Comparison of ENCODE assay signal across 12 cellular contexts in genomic region chr6:82738773-82739172, GRCh38.
"Had no signal": no experiment of that assay in that cellular context is flagged by ENCODE, and none has a peak within 500 bp of the region (broad histone marks: within the 10 kb centered on the region; RNA-seq: fewer than 3 reads in every experiment).

No MANE protein-coding gene starts in this region.

- ATAC-seq: activated CD4-positive, alpha-beta T cell treated with anti-CD3 and anti-CD28 coated beads for 36 hours; activated CD8-positive, alpha-beta T cell treated with anti-CD3 and anti-CD28 coated beads for 36 hours; gastrocnemius medialis; heart right ventricle had no signal

- H3K4me1 Mint-ChIP-seq: activated CD4-positive, alpha-beta T cell treated with anti-CD3 and anti-CD28 coated beads for 36 hours; activated naive CD8-positive, alpha-beta T cell treated with anti-CD3 and anti-CD28 coated beads, Interleukin-2, amount 10 ng/mL, durations not matched to agents 7 days and 5 days had no signal

- H3K4me3 Mint-ChIP-seq: activated CD4-positive, alpha-beta T cell treated with anti-CD3 and anti-CD28 coated beads for 36 hours; activated CD8-positive, alpha-beta T cell treated with anti-CD3 and anti-CD28 coated beads for 36 hours; activated naive CD8-positive, alpha-beta T cell treated with anti-CD3 and anti-CD28 coated beads, Interleukin-2, amount 10 ng/mL, durations not matched to agents 7 days and 5 days had no signal

- H3K9me3 ChIP-seq: gastrocnemius medialis, heart right ventricle, right atrium auricular region, stomach, thoracic aorta had no signal

- DNase-seq: activated CD4-positive, alpha-beta T cell treated with anti-CD3 and anti-CD28 coated beads for 36 hours; activated CD8-positive, alpha-beta memory T cell treated with anti-CD3 and anti-CD28 coated beads, Interleukin-2, amount 50 U/mL, for 48 hours; activated CD8-positive, alpha-beta T cell treated with anti-CD3 and anti-CD28 coated beads for 36 hours; activated naive CD8-positive, alpha-beta T cell treated with anti-CD3 and anti-CD28 coated beads, Interleukin-2, amount 10 ng/mL, durations not matched to agents 7 days and 5 days; gastrocnemius medialis; heart right ventricle; stomach; T1000 had no signal

- H3K27me3 ChIP-seq: cardiac muscle cell, gastrocnemius medialis, right atrium auricular region, stomach had no signal

- H3K36me3 Mint-ChIP-seq: activated naive CD8-positive, alpha-beta T cell treated with anti-CD3 and anti-CD28 coated beads, Interleukin-2, amount 10 ng/mL, durations not matched to agents 7 days and 5 days had no signal

- H3K9me3 Mint-ChIP-seq: activated CD8-positive, alpha-beta T cell treated with anti-CD3 and anti-CD28 coated beads for 36 hours; activated naive CD8-positive, alpha-beta T cell treated with anti-CD3 and anti-CD28 coated beads, Interleukin-2, amount 10 ng/mL, durations not matched to agents 7 days and 5 days had no signal

- H3K27ac ChIP-seq: cardiac muscle cell, gastrocnemius medialis, heart right ventricle, right atrium auricular region, skin epidermis, stomach, thoracic aorta had no signal

- H3K4me1 ChIP-seq: gastrocnemius medialis, heart right ventricle, right atrium auricular region, stomach had no signal

- H3K27ac Mint-ChIP-seq: activated CD4-positive, alpha-beta T cell treated with anti-CD3 and anti-CD28 coated beads for 36 hours; activated CD8-positive, alpha-beta T cell treated with anti-CD3 and anti-CD28 coated beads for 36 hours; activated naive CD8-positive, alpha-beta T cell treated with anti-CD3 and anti-CD28 coated beads, Interleukin-2, amount 10 ng/mL, durations not matched to agents 7 days and 5 days had no signal

- H3K4me3 ChIP-seq: cardiac muscle cell, gastrocnemius medialis, heart right ventricle, right atrium auricular region, skin epidermis, stomach, thoracic aorta had no signal

- H3K36me3 ChIP-seq: cardiac muscle cell, gastrocnemius medialis, heart right ventricle, right atrium auricular region, stomach, thoracic aorta had no signal
